In the genomic region with DNA sequence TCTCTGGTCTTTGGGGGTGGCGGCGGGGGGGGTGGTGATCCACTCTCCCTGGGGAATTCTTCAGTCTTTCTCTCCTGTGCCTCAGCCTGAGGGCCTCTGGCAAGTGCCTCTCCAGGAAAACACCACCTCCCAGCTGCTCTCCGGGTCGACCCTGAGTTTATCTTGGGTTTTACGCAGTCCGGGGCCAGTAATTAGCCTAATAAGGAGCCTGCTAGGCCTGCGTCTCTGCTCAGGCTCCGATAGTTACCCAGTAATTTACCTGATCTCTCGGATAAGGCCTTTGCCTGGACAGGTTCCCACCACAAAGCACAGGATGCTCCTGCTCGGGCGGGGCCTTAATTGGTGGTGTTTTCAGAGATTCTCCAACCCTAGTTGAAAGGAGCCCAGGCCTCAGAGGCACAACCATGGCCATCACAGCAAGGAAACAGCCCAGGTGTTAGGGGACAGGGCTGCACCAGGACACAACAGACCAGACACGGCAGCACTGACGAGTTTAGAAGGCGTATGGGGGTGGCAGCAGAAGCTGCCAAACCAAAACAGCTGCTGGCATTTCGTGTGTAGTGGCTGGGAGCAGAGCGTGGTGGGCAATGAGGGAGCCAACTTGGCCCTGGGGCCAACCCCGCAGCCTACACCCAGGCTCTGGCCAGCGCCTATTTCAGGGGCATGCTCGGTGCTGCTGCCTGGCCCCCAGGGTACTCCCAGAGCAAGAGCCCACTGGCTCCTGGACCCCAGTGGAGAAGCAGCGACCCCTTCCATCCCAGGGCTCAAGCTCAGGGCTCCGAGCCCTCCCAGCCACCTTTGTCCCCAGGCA, we compare ENCODE assay signal across 9 cellular contexts.
A peak's percentile ranks its signal among the peaks of the same experiment; 100 is the strongest.
DNase-seq lines count a peak whose midpoint lies in the region; ATAC-seq, FAIRE-seq and TF ChIP-seq lines count a peak whose summit lies in the region.
"Had no signal": no experiment of that assay in that cellular context is flagged by ENCODE, and none has a peak within 500 bp of the region (broad histone marks: within the 10 kb centered on the region; RNA-seq: fewer than 3 reads in every experiment).

No MANE protein-coding gene starts in this region.

- TF ChIP-seq CTCF in C4-2B (conservative IDR thresholded peaks at IDR 0.05) (no peak), bronchial epithelial cell (IDR thresholded peaks at IDR 0.05; ENCODE audit: insufficient read depth, low read length, severe bottlenecking) (no peak)

- H3K36me3 ChIP-seq in bronchial epithelial cell (ENCODE audit: control insufficient read depth, insufficient read depth, low read length) (no peaks in the 10 kb centered on the region), mucosa of stomach (ENCODE audit: control insufficient read depth, insufficient read depth, low read length) (no peaks in the 10 kb centered on the region)

- H3K9me3 ChIP-seq in mucosa of stomach (ENCODE audit: control insufficient read depth, low read length) = no peaks in the 10 kb centered on the region

- no peak overlapping the region for H3K4me3 ChIP-seq in bronchial epithelial cell (ENCODE audit: low read depth, low read length)
- no peak overlapping the region for H3K4me3 ChIP-seq in mucosa of stomach (ENCODE audit: low read length)

- peak; percentile 52 for FAIRE-seq in bronchial epithelial cell (lab: Jason Lieb, UNC)

- ATAC-seq in GM21360 (IDR thresholded peaks at IDR 0.05; ENCODE audit: unreplicated experiment) = no peak
- no peak for ATAC-seq in GM18505 (IDR thresholded peaks at IDR 0.05; ENCODE audit: unreplicated experiment)

- H3K9ac ChIP-seq in mucosa of stomach (ENCODE audit: low read length) = peak overlapping the region; percentile 57
- H3K9ac ChIP-seq: KMS-11 had no signal

- peaks cover 27% of the 10 kb centered on the region for H3K4me1 ChIP-seq in mucosa of stomach (ENCODE audit: control insufficient read depth, insufficient read depth, low read length)

- peak overlapping the region; percentile 87 for H3K27ac ChIP-seq in C4-2B
- H3K27ac ChIP-seq: KMS-11 had no signal

- TF ChIP-seq POLR2A in GM18505 (IDR thresholded peaks at IDR 0.05; ENCODE audit: borderline replicate concordance, extremely low read depth, insufficient read depth, insufficient read length) = no peak

- H3K27me3 ChIP-seq in bronchial epithelial cell (ENCODE audit: control insufficient read depth, insufficient read depth, low read length) (no peaks in the 10 kb centered on the region), mucosa of stomach (ENCODE audit: control insufficient read depth, insufficient read depth, low read length) (no peaks in the 10 kb centered on the region)

- peak; percentile 78 for DNase-seq in NCI-H146 (lab: John Stamatoyannopoulos, UW)
- peak; percentile 54 for DNase-seq in bronchial epithelial cell (ENCODE audit: low read depth)
- DNase-seq in hippocampal formation (lab: John Stamatoyannopoulos, UW) = no peak
- DNase-seq in COLO668 (lab: John Stamatoyannopoulos, UW; ENCODE audit: unreplicated experiment) = no peak

Comparison
In these comparisons a context has a peak if more than half of its experiments do, and no peak if none do; other contexts are left out.
1. DNase-seq: peak in NCI-H146 (single experiment) and bronchial epithelial cell (single experiment); none in hippocampal formation (0 of 2) and COLO668 (single experiment).